ENCODE assay signal across 9 cellular contexts in genomic region chrX:108224727-108225455, GRCh38.
DNase-seq lines count a peak whose midpoint lies in the region; ATAC-seq and TF ChIP-seq lines count a peak whose summit lies in the region.
"Had no signal": no experiment of that assay in that cellular context is flagged by ENCODE, and none has a peak within 500 bp of the region (broad histone marks: within the 10 kb centered on the region; RNA-seq: fewer than 3 reads in every experiment).

No MANE protein-coding gene starts in this region.

- H3K27me3 ChIP-seq in Caco-2 (replicated peaks; ENCODE audit: control insufficient read depth, insufficient read depth, low read length), result no peaks in the 10 kb centered on the region
- H3K27me3 ChIP-seq in KMS-11 (ENCODE audit: insufficient read depth, low read depth), result no peaks in the 10 kb centered on the region

- peak; percentile 34 to 57 for TF ChIP-seq CTCF in Caco-2 (IDR thresholded peaks at IDR 0.05; ENCODE audit: insufficient read depth in 1 of 2, low read depth in 1 of 2, low read length in 1 of 2, severe bottlenecking in 1 of 2, unreplicated experiment in 1 of 2)
- peak; percentile 75 for TF ChIP-seq CTCF in KMS-11 (conservative IDR thresholded peaks at IDR 0.05; ENCODE audit: low read depth, low read length)
- no peak for TF ChIP-seq CTCF in glutamatergic neuron (IDR thresholded peaks at IDR 0.05; ENCODE audit: partially characterized antibody, unreplicated experiment)

- DNase-seq in Caco-2, result peak; percentile 4 to 21
- DNase-seq in SK-N-DZ (ENCODE audit: low spot score), result peak; percentile 21
- DNase-seq in glutamatergic neuron, result peak; percentile 45
- no peak for DNase-seq in stimulated activated naive B cell treated with anti-CD40 and anti-IgM and Interleukin-4, amounts not matched to agents 10 μg/mL and 1 μg/mL and 100 μg/mL, for 72 hours
- DNase-seq in A172 (ENCODE audit: low spot score), result no peak

- H3K4me3 Mint-ChIP-seq in Caco-2 (ENCODE audit: unreplicated experiment), result no peak overlapping the region
- H3K4me3 Mint-ChIP-seq in glutamatergic neuron (ENCODE audit: unreplicated experiment), result peak overlapping the region; percentile 78
- H3K4me3 Mint-ChIP-seq in stimulated activated naive B cell treated with anti-CD40 and anti-IgM and Interleukin-4, amounts not matched to agents 10 μg/mL and 1 μg/mL and 100 μg/mL, for 72 hours, result no peak overlapping the region

- no peak overlapping the region for H3K27ac ChIP-seq in KMS-11

- no peaks in the 10 kb centered on the region for H3K79me2 ChIP-seq in KMS-11 (ENCODE audit: insufficient read depth, low read depth)

- H3K9me3 Mint-ChIP-seq in Caco-2 (ENCODE audit: unreplicated experiment), result no peaks in the 10 kb centered on the region
- H3K9me3 Mint-ChIP-seq in glutamatergic neuron (ENCODE audit: unreplicated experiment), result peaks cover 12% of the 10 kb centered on the region
- H3K9me3 Mint-ChIP-seq in stimulated activated naive B cell treated with anti-CD40 and anti-IgM and Interleukin-4, amounts not matched to agents 10 μg/mL and 1 μg/mL and 100 μg/mL, for 72 hours, result no peaks in the 10 kb centered on the region
- H3K9me3 Mint-ChIP-seq: naive thymus-derived CD8-positive, alpha-beta T cell had no signal

- H3K4me2 ChIP-seq in KMS-11, result no peak overlapping the region

- intact Hi-C loops in Caco-2 (cut with micrococcal nuclease; ENCODE audit: unreplicated experiment), result loop anchor here (1.0 kb wide), 2 partner anchors 79 to 312 kb away; no protein-coding TSS in a partner anchor

- H3K36me3 Mint-ChIP-seq in Caco-2 (ENCODE audit: insufficient read depth, unreplicated experiment) (peaks cover 5% of the 10 kb centered on the region), glutamatergic neuron (ENCODE audit: unreplicated experiment) (no peaks in the 10 kb centered on the region)
- no peaks in the 10 kb centered on the region for H3K36me3 Mint-ChIP-seq in stimulated activated naive B cell treated with anti-CD40 and anti-IgM and Interleukin-4, amounts not matched to agents 10 μg/mL and 1 μg/mL and 100 μg/mL, for 72 hours
- H3K36me3 Mint-ChIP-seq: naive thymus-derived CD8-positive, alpha-beta T cell had no signal

- H3K4me3 ChIP-seq in Caco-2 (ENCODE audit: low read depth, low read length) (no peak overlapping the region), KMS-11 (IDR thresholded peaks at IDR 0.05; ENCODE audit: insufficient read depth, low read depth, low read length) (no peak overlapping the region)

- H3K4me1 ChIP-seq in Caco-2, result no peaks in the 10 kb centered on the region
- no peaks in the 10 kb centered on the region for H3K4me1 ChIP-seq in KMS-11 (ENCODE audit: low read depth, poor library complexity, severe bottlenecking)

- H3K36me3 ChIP-seq in Caco-2 (ENCODE audit: control insufficient read depth, insufficient read depth, low read length) (no peaks in the 10 kb centered on the region), KMS-11 (ENCODE audit: insufficient read depth) (no peaks in the 10 kb centered on the region)

- H3K27ac Mint-ChIP-seq in Caco-2 (ENCODE audit: unreplicated experiment) (no peak overlapping the region), glutamatergic neuron (ENCODE audit: unreplicated experiment) (peak overlapping the region; percentile 88)
- H3K27ac Mint-ChIP-seq in stimulated activated naive B cell treated with anti-CD40 and anti-IgM and Interleukin-4, amounts not matched to agents 10 μg/mL and 1 μg/mL and 100 μg/mL, for 72 hours, result no peak overlapping the region
- H3K27ac Mint-ChIP-seq: naive thymus-derived CD8-positive, alpha-beta T cell had no signal

- H3K9ac ChIP-seq in KMS-11, result no peak overlapping the region

- no peaks in the 10 kb centered on the region for H3K9me3 ChIP-seq in Caco-2

- ATAC-seq in GM19043 (IDR thresholded peaks at IDR 0.05; ENCODE audit: low read depth, unreplicated experiment), result peak; percentile 70
- peak; percentile 39 to 53 for ATAC-seq in stimulated activated naive B cell treated with anti-CD40 and anti-IgM and Interleukin-4, amounts not matched to agents 10 μg/mL and 1 μg/mL and 100 μg/mL, for 72 hours (replicated peaks)
- ATAC-seq in GM21390 (IDR thresholded peaks at IDR 0.05; ENCODE audit: unreplicated experiment), result no peak
- ATAC-seq: naive thymus-derived CD8-positive, alpha-beta T cell had no signal

- POLR2A ChIA-PET in Caco-2 (lab: Charles Lee), result no interaction called here

- H3K27me3 Mint-ChIP-seq in Caco-2 (ENCODE audit: insufficient read depth, unreplicated experiment), result no peaks in the 10 kb centered on the region
- no peaks in the 10 kb centered on the region for H3K27me3 Mint-ChIP-seq in glutamatergic neuron (ENCODE audit: unreplicated experiment)
- H3K27me3 Mint-ChIP-seq in stimulated activated naive B cell treated with anti-CD40 and anti-IgM and Interleukin-4, amounts not matched to agents 10 μg/mL and 1 μg/mL and 100 μg/mL, for 72 hours, result peaks cover 0 to 27% of the 10 kb centered on the region in 2 donors

- H3K4me1 Mint-ChIP-seq in Caco-2 (ENCODE audit: low read depth, unreplicated experiment), result peaks cover 4% of the 10 kb centered on the region
- H3K4me1 Mint-ChIP-seq in glutamatergic neuron (ENCODE audit: low read depth, unreplicated experiment), result peaks cover 20% of the 10 kb centered on the region
- peaks cover 3 to 5% of the 10 kb centered on the region in 2 donors for H3K4me1 Mint-ChIP-seq in stimulated activated naive B cell treated with anti-CD40 and anti-IgM and Interleukin-4, amounts not matched to agents 10 μg/mL and 1 μg/mL and 100 μg/mL, for 72 hours

- no peaks in the 10 kb centered on the region for H4K20me1 ChIP-seq in KMS-11 (ENCODE audit: insufficient read depth)

- H2AFZ ChIP-seq in KMS-11 (ENCODE audit: low read depth), result no peak overlapping the region

- no TSS peak for BruUV-seq in Caco-2 (replicated peaks; lab: Mats Ljungman, UMichigan)

- CTCF ChIA-PET in Caco-2 (lab: Charles Lee), result interaction anchor here (0.6 to 1.4 kb wide), 5 partner anchors 25 to 79 kb away, joined by 3 to 13 read pairs (median 4); no protein-coding TSS in a partner anchor

Comparison
In these comparisons a context has a peak if more than half of its experiments do, and no peak if none do; other contexts are left out.
1. DNase-seq: peak in Caco-2 (2 of 2), SK-N-DZ (single experiment) and glutamatergic neuron (single experiment); none in stimulated activated naive B cell treated with anti-CD40 and anti-IgM and Interleukin-4, amounts not matched to agents 10 μg/mL and 1 μg/mL and 100 μg/mL, for 72 hours (single experiment) and A172 (single experiment).